ENCODE assay signal across 8 cellular contexts in genomic region chr3:170410428-170411029, GRCh38. TPM values are rescaled to one million over a fixed set of nuclear protein-coding genes. Genes with fewer than 3 reads are reported as not detected.
DNase-seq lines count a peak whose midpoint lies in the region; ATAC-seq and TF ChIP-seq lines count a peak whose summit lies in the region.

No MANE protein-coding gene starts in this region.

- no peaks in the 10 kb centered on the region for H3K36me3 ChIP-seq in adrenal gland (replicated peaks in 1 of 2)
- H3K36me3 ChIP-seq in lower lobe of right lung = no peaks in the 10 kb centered on the region

- WGBS in adrenal gland, 4 donors = 38 to 49% (median 46%) methylated on average over 4 of the region's 4 CpGs

- no peak overlapping the region for H3K4me3 ChIP-seq in adrenal gland
- H3K4me3 ChIP-seq in lower lobe of right lung = no peak overlapping the region

- TF ChIP-seq CTCF in adrenal gland (IDR thresholded peaks at IDR 0.05) (peak; percentile 36 to 72 (median 65)), lower lobe of right lung (IDR thresholded peaks at IDR 0.05) (peak; percentile 51)

- TF ChIP-seq POLR2A in adrenal gland (IDR thresholded peaks at IDR 0.05) = no peak

- H3K4me1 ChIP-seq in adrenal gland (replicated peaks in 1 of 2) (no peaks in the 10 kb centered on the region), lower lobe of right lung (no peaks in the 10 kb centered on the region)

- no peak for ATAC-seq in lower lobe of right lung
- no peak for ATAC-seq in HG02840 (IDR thresholded peaks at IDR 0.05; ENCODE audit: low FRiP score, unreplicated experiment)

- H3K9me3 ChIP-seq in adrenal gland (replicated peaks in 1 of 3) (no peaks in the 10 kb centered on the region), lower lobe of right lung (no peaks in the 10 kb centered on the region)

- H3K27ac ChIP-seq in adrenal gland = no peak overlapping the region
- H3K27ac ChIP-seq in lower lobe of right lung = no peak overlapping the region

- intact Hi-C loops in adrenal gland (cut with DNase I) = loop anchor here (5.0 to 10.0 kb wide), 3 partner anchors 98 to 404 kb away; no protein-coding TSS in a partner anchor
- intact Hi-C loops in lower lobe of right lung (cut with DNase I) = no loop called here

- DNase-seq in DMS 273 (lab: John Stamatoyannopoulos, UW; ENCODE audit: unreplicated experiment) (peak; percentile 76), M059J (ENCODE audit: low read depth) (peak; percentile 64), adrenal gland (peak in 2 of 7 donors; percentile 36 to 53), lower lobe of right lung (no peak)
- no peak for DNase-seq in activated T-cell treated with anti-CD3 and anti-CD28 coated beads, Interleukin-2, amount 50 U/mL, for 48 hours
- no peak for DNase-seq in stimulated activated CD4-positive, alpha-beta T cell treated with anti-CD3 and anti-CD28 coated beads, Interleukin-4, amount 100 ng/mL, for 1 hour
- no peak for DNase-seq in activated CD4-positive, alpha-beta T cell treated with anti-CD3 and anti-CD28 coated beads, Interleukin-2, amount 50 U/mL, for 48 hours

- H3K27me3 ChIP-seq in adrenal gland = no peaks in the 10 kb centered on the region
- no peaks in the 10 kb centered on the region for H3K27me3 ChIP-seq in lower lobe of right lung (ENCODE audit: low read depth)

RNA-seq across cellular contexts. Expression of gene CLDN11, which starts 8.1 kb away (rescaled TPM):
- 39.0 and 39.7 TPM in 2 replicates for total RNA-seq in M059J (2014; rRNA removed; shearing (Covaris generic))
- total RNA-seq in adrenal gland (10 to 100 TPM in 4 of 8 donors, 1 to 10 TPM in 4; 3.8 to 24.3 (median 9.0) TPM), lower lobe of right lung (22.4 TPM)
- 1 to 10 TPM; 5.7 to 7.8 (median 6.4) TPM for polyA plus RNA-seq in adrenal gland

RNA-seq across cellular contexts. Expression of gene SKIL, which starts 53.0 kb away (rescaled TPM):
- total RNA-seq in M059J (2014; rRNA removed; shearing (Covaris generic)) = 33.5 and 36.8 TPM in 2 replicates
- total RNA-seq in adrenal gland = 10 to 100 TPM; 24.2 to 51.7 (median 45.3) TPM
- 10 to 100 TPM in 1 of 3 donors, 1 to 10 TPM in 2; 8.7 to 13.7 (median 9.6) TPM for polyA plus RNA-seq in adrenal gland
- total RNA-seq in lower lobe of right lung = 86.7 TPM

Comparison
In these comparisons a context has a peak if more than half of its experiments do, and no peak if none do; other contexts are left out.
1. DNase-seq: peak in DMS 273 (single experiment) and M059J (single experiment); none in lower lobe of right lung (single experiment), activated T-cell treated with anti-CD3 and anti-CD28 coated beads, Interleukin-2, amount 50 U/mL, for 48 hours (0 of 2), stimulated activated CD4-positive, alpha-beta T cell treated with anti-CD3 and anti-CD28 coated beads, Interleukin-4, amount 100 ng/mL, for 1 hour (single experiment) and activated CD4-positive, alpha-beta T cell treated with anti-CD3 and anti-CD28 coated beads, Interleukin-2, amount 50 U/mL, for 48 hours (0 of 2).